ENCODE assay signal across 1 cellular context in the genomic region with DNA sequence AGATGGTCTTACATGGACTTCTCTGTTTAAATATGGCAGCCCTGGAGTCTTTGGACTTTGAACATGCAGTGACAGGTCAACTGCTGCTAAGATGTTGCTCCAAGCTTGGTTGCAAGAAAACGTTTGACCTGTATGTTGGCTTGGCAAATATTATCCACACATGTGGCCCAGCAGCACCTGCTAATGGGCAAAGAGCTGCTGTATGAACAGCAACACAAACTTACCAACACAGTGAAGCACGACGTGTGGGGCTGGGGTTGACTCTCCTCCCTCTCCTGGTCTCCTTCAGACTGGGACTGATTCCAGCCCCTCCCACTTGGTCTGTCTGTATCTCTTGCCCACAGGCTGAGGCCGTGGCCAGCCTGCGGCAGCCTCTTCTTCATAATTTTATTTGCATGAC.
TF ChIP-seq lines count a peak whose summit lies in the region.

No MANE protein-coding gene starts in this region.

TF ChIP-seq in K562, 482 proteins besides CTCF, POLR2A, EP300 and RAD21 (continued from another document and continues in another):
- TF ChIP-seq, protein P1, sequence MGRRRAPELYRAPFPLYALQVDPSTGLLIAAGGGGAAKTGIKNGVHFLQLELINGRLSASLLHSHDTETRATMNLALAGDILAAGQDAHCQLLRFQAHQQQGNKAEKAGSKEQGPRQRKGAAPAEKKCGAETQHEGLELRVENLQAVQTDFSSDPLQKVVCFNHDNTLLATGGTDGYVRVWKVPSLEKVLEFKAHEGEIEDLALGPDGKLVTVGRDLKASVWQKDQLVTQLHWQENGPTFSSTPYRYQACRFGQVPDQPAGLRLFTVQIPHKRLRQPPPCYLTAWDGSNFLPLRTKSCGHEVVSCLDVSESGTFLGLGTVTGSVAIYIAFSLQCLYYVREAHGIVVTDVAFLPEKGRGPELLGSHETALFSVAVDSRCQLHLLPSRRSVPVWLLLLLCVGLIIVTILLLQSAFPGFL (CRISPR knock-in tag; IDR thresholded peaks at IDR 0.05): no peak
- TF ChIP-seq TEAD4 (IDR thresholded peaks at IDR 0.05; ENCODE audit: low read length) (no peak; the same call in 1 of the 2 replicates), TEAD4 (CRISPR knock-in tag; IDR thresholded peaks at IDR 0.05; ENCODE audit: borderline replicate concordance) (no peak), ZNF561 (CRISPR knock-in tag; conservative IDR thresholded peaks at IDR 0.05) (no peak), SMARCA4 (IDR thresholded peaks at IDR 0.05) (no peak), ZFPM2 (CRISPR knock-in tag; IDR thresholded peaks at IDR 0.05) (no peak), PHF20 (IDR thresholded peaks at IDR 0.05; ENCODE audit: partially characterized antibody) (no peak), KDM4B (IDR thresholded peaks at IDR 0.05; ENCODE audit: borderline replicate concordance in 2 of 2, low read depth in 1 of 2) (no peak), MCM5 (IDR thresholded peaks at IDR 0.05; ENCODE audit: low read depth) (no peak), ZBTB9 (CRISPR knock-in tag; IDR thresholded peaks at IDR 0.05) (0 out of 2 replicates have a peak, but pooled peaks have one; percentile 40), CXXC5 (CRISPR knock-in tag; IDR thresholded peaks at IDR 0.05) (peak; percentile 26), NFIC (IDR thresholded peaks at IDR 0.05) (peak; percentile 35), SRSF9 (IDR thresholded peaks at IDR 0.05; ENCODE audit: borderline replicate concordance, low read depth, low read length) (no peak), BHLHE40 (IDR thresholded peaks at IDR 0.05; ENCODE audit: low read length) (no peak), MEF2D (tag; conservative IDR thresholded peaks at IDR 0.05; ENCODE audit: low read depth) (no peak), CBFA2T3 (IDR thresholded peaks at IDR 0.05) (peak; percentile 61), ZNF140 (CRISPR knock-in tag; IDR thresholded peaks at IDR 0.05) (no peak), TCF3 (CRISPR knock-in tag; IDR thresholded peaks at IDR 0.05) (peak; percentile 65), POLR3G (IDR thresholded peaks at IDR 0.05; ENCODE audit: extremely low read depth, insufficient read length, insufficient replicate concordance) (no peak), ZNF324 (CRISPR knock-in tag; IDR thresholded peaks at IDR 0.05) (no peak), NR4A1 (CRISPR knock-in tag; IDR thresholded peaks at IDR 0.05) (no peak), NR4A1 (tag; IDR thresholded peaks at IDR 0.05) (peak; percentile 69), KLF10 (CRISPR knock-in tag; IDR thresholded peaks at IDR 0.05) (no peak), ZNF764 (CRISPR knock-in tag; IDR thresholded peaks at IDR 0.05; ENCODE audit: low read depth) (no peak), ZBTB1 (CRISPR knock-in tag; IDR thresholded peaks at IDR 0.05; ENCODE audit: borderline replicate concordance, low read depth) (no peak), DIDO1 (tag; IDR thresholded peaks at IDR 0.05; ENCODE audit: low read depth) (no peak), ZNF696 (CRISPR knock-in tag; conservative IDR thresholded peaks at IDR 0.05) (no peak), TAL1 (IDR thresholded peaks at IDR 0.05) (no peak), NCOR1 (IDR thresholded peaks at IDR 0.05) (0 out of 2 replicates have a peak, but pooled peaks have one; percentile 29), KLF16 (IDR thresholded peaks at IDR 0.05) (no peak), SAFB (IDR thresholded peaks at IDR 0.05; ENCODE audit: borderline replicate concordance, low read depth, low read length) (no peak), DMBX1 (CRISPR knock-in tag; IDR thresholded peaks at IDR 0.05; ENCODE audit: borderline replicate concordance) (peak; percentile 51; the same call in 1 of the 2 replicates), ZNF239 (CRISPR knock-in tag; IDR thresholded peaks at IDR 0.05) (no peak), YBX1 (IDR thresholded peaks at IDR 0.05) (no peak), ARID1B (IDR thresholded peaks at IDR 0.05) (peak; percentile 52; the same call in 1 of the 2 replicates), BCOR (IDR thresholded peaks at IDR 0.05) (no peak), KLF13 (tag; IDR thresholded peaks at IDR 0.05; ENCODE audit: borderline replicate concordance, low read depth) (peak; percentile 54; the same call in 1 of the 2 replicates), FOXK1 (CRISPR knock-in tag; IDR thresholded peaks at IDR 0.05; ENCODE audit: borderline replicate concordance) (no peak), MTF1 (CRISPR knock-in tag; IDR thresholded peaks at IDR 0.05; ENCODE audit: borderline replicate concordance) (no peak), ZNF592 (IDR thresholded peaks at IDR 0.05) (peak; percentile 81), MCM7 (IDR thresholded peaks at IDR 0.05) (no peak), TEAD2 (tag; IDR thresholded peaks at IDR 0.05) (no peak), PHF8 (IDR thresholded peaks at IDR 0.05; ENCODE audit: borderline replicate concordance, low read length) (peak; percentile 10; the same call in 1 of the 2 replicates), NEUROD1 (IDR thresholded peaks at IDR 0.05; ENCODE audit: borderline replicate concordance, low read depth, low read length, partially characterized antibody) (no peak), CREB3 (tag; conservative IDR thresholded peaks at IDR 0.05; ENCODE audit: low read depth) (0 out of 2 replicates have a peak, but pooled peaks have one; percentile 39), TCF7L2 (IDR thresholded peaks at IDR 0.05; ENCODE audit: low read depth, low read length) (no peak), KLF6 (CRISPR knock-in tag; IDR thresholded peaks at IDR 0.05; ENCODE audit: borderline replicate concordance) (no peak), ZNF780A (CRISPR knock-in tag; IDR thresholded peaks at IDR 0.05) (no peak), NCOA1 (IDR thresholded peaks at IDR 0.05; ENCODE audit: low read depth) (no peak), L3MBTL2 (IDR thresholded peaks at IDR 0.05) (0 out of 2 replicates have a peak, but pooled peaks have one; percentile 4), ZSCAN32 (CRISPR knock-in tag; IDR thresholded peaks at IDR 0.05) (no peak), YY1 (IDR thresholded peaks at IDR 0.05; ENCODE audit: borderline replicate concordance in 1 of 3, control insufficient read depth in 1 of 3, extremely low read depth in 1 of 3, insufficient read depth in 3 of 3, insufficient read length in 1 of 3, insufficient replicate concordance in 2 of 3, low read depth in 1 of 3, low read length in 2 of 3) (peak in 1 of 3 experiments; percentile 12), CBX8 (IDR thresholded peaks at IDR 0.05; ENCODE audit: borderline replicate concordance, extremely low read depth, low read depth, low read length, poor library complexity, severe bottlenecking) (no peak)
- TF ChIP-seq, protein P2, sequence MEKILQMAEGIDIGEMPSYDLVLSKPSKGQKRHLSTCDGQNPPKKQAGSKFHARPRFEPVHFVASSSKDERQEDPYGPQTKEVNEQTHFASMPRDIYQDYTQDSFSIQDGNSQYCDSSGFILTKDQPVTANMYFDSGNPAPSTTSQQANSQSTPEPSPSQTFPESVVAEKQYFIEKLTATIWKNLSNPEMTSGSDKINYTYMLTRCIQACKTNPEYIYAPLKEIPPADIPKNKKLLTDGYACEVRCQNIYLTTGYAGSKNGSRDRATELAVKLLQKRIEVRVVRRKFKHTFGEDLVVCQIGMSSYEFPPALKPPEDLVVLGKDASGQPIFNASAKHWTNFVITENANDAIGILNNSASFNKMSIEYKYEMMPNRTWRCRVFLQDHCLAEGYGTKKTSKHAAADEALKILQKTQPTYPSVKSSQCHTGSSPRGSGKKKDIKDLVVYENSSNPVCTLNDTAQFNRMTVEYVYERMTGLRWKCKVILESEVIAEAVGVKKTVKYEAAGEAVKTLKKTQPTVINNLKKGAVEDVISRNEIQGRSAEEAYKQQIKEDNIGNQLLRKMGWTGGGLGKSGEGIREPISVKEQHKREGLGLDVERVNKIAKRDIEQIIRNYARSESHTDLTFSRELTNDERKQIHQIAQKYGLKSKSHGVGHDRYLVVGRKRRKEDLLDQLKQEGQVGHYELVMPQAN (IDR thresholded peaks at IDR 0.05; ENCODE audit: borderline replicate concordance): no peak
- TF ChIP-seq, protein P3, sequence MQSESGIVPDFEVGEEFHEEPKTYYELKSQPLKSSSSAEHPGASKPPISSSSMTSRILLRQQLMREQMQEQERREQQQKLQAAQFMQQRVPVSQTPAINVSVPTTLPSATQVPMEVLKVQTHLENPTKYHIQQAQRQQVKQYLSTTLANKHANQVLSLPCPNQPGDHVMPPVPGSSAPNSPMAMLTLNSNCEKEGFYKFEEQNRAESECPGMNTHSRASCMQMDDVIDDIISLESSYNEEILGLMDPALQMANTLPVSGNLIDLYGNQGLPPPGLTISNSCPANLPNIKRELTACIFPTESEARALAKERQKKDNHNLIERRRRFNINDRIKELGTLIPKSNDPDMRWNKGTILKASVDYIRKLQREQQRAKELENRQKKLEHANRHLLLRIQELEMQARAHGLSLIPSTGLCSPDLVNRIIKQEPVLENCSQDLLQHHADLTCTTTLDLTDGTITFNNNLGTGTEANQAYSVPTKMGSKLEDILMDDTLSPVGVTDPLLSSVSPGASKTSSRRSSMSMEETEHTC (IDR thresholded peaks at IDR 0.05): no peak
- TF ChIP-seq, protein P4, sequence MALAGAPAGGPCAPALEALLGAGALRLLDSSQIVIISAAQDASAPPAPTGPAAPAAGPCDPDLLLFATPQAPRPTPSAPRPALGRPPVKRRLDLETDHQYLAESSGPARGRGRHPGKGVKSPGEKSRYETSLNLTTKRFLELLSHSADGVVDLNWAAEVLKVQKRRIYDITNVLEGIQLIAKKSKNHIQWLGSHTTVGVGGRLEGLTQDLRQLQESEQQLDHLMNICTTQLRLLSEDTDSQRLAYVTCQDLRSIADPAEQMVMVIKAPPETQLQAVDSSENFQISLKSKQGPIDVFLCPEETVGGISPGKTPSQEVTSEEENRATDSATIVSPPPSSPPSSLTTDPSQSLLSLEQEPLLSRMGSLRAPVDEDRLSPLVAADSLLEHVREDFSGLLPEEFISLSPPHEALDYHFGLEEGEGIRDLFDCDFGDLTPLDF (CRISPR knock-in tag; IDR thresholded peaks at IDR 0.05): no peak
- TF ChIP-seq, protein P5, sequence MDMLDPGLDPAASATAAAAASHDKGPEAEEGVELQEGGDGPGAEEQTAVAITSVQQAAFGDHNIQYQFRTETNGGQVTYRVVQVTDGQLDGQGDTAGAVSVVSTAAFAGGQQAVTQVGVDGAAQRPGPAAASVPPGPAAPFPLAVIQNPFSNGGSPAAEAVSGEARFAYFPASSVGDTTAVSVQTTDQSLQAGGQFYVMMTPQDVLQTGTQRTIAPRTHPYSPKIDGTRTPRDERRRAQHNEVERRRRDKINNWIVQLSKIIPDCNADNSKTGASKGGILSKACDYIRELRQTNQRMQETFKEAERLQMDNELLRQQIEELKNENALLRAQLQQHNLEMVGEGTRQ (CRISPR knock-in tag; IDR thresholded peaks at IDR 0.05): no peak
- TF ChIP-seq, protein P6, sequence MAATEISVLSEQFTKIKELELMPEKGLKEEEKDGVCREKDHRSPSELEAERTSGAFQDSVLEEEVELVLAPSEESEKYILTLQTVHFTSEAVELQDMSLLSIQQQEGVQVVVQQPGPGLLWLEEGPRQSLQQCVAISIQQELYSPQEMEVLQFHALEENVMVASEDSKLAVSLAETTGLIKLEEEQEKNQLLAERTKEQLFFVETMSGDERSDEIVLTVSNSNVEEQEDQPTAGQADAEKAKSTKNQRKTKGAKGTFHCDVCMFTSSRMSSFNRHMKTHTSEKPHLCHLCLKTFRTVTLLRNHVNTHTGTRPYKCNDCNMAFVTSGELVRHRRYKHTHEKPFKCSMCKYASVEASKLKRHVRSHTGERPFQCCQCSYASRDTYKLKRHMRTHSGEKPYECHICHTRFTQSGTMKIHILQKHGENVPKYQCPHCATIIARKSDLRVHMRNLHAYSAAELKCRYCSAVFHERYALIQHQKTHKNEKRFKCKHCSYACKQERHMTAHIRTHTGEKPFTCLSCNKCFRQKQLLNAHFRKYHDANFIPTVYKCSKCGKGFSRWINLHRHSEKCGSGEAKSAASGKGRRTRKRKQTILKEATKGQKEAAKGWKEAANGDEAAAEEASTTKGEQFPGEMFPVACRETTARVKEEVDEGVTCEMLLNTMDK (IDR thresholded peaks at IDR 0.05; ENCODE audit: borderline replicate concordance, insufficient read depth, low read depth, low read length, poor library complexity, severe bottlenecking): no peak
